Comparison of ENCODE assay signal across 30 cellular contexts in the genomic region with DNA sequence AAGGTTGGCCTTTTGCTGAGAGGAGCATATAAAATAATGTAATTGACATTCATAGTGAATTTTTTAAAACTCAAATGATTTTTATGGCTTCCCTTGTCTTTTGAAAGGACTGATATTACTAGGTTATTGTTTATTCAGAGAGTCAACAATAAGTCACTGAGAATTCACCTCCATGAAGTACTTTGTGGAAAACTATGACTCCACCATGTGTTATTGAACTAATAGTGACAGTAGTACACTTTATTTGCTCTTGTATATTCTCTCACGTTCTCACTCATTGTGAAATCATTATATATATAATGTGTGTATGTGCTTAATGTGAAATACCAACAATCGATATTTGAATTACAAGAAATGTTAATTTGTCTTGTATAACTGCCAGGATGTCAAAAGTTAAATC.
"Had no signal": no experiment of that assay in that cellular context is flagged by ENCODE, and none has a peak within 500 bp of the region (broad histone marks: within the 10 kb centered on the region; RNA-seq: fewer than 3 reads in every experiment).

No MANE protein-coding gene starts in this region.

- FAIRE-seq: endometrium had no signal

- H3K4me1 Mint-ChIP-seq: activated CD4-positive, alpha-beta memory T cell treated with anti-CD3 and anti-CD28 coated beads, Interleukin-2, amount 10 ng/mL, durations not matched to agents 7 days and 5 days; activated CD4-positive, alpha-beta T cell treated with anti-CD3 and anti-CD28 coated beads, Interleukin-2, amount 10 ng/mL, durations not matched to agents 7 days and 5 days; activated naive CD4-positive, alpha-beta T cell treated with anti-CD3 and anti-CD28 coated beads, Interleukin-2, amount 50 U/mL, for 24 hours; activated naive CD8-positive, alpha-beta T cell treated with anti-CD3 and anti-CD28 coated beads for 36 hours; activated naive CD8-positive, alpha-beta T cell treated with anti-CD3 and anti-CD28 coated beads, Interleukin-2, amount 50 U/mL, for 24 hours had no signal

- H3K9me3 ChIP-seq: body of pancreas, colonic mucosa, esophagus squamous epithelium had no signal

- H3K4me3 Mint-ChIP-seq: activated CD4-positive, alpha-beta memory T cell treated with anti-CD3 and anti-CD28 coated beads, Interleukin-2, amount 10 ng/mL, durations not matched to agents 7 days and 5 days; activated CD4-positive, alpha-beta T cell treated with anti-CD3 and anti-CD28 coated beads, Interleukin-2, amount 10 ng/mL, durations not matched to agents 7 days and 5 days; activated naive CD4-positive, alpha-beta T cell treated with anti-CD3 and anti-CD28 coated beads for 36 hours; activated naive CD4-positive, alpha-beta T cell treated with anti-CD3 and anti-CD28 coated beads, Interleukin-2, amount 50 U/mL, for 24 hours; activated naive CD8-positive, alpha-beta T cell treated with anti-CD3 and anti-CD28 coated beads for 36 hours; activated naive CD8-positive, alpha-beta T cell treated with anti-CD3 and anti-CD28 coated beads, Interleukin-2, amount 50 U/mL, for 24 hours; activated T-cell treated with anti-CD3 and anti-CD28 coated beads, Interleukin-2, amount 50 U/mL, for 24 hours; activated T-cell treated with anti-CD3 and anti-CD28 coated beads, Interleukin-2, amount 50 U/mL, for 72 hours; WTC11 had no signal

- H3K4me3 ChIP-seq: adrenal gland, body of pancreas, cardiac muscle cell, colonic mucosa, esophagus squamous epithelium, gastroesophageal sphincter had no signal

- H3K36me3 Mint-ChIP-seq: activated naive CD8-positive, alpha-beta T cell treated with anti-CD3 and anti-CD28 coated beads for 36 hours had no signal

- ATAC-seq: activated naive CD8-positive, alpha-beta T cell treated with anti-CD3 and anti-CD28 coated beads, Interleukin-2, amount 50 U/mL, for 24 hours; activated T-cell treated with anti-CD3 and anti-CD28 coated beads, Interleukin-2, amount 50 U/mL, for 72 hours; body of pancreas; gastroesophageal sphincter; WTC11 had no signal

- H3K27me3 ChIP-seq: adrenal gland, body of pancreas, cardiac muscle cell, colonic mucosa, esophagus squamous epithelium, gastroesophageal sphincter had no signal

- DNase-seq: activated CD4-positive, alpha-beta memory T cell treated with anti-CD3 and anti-CD28 coated beads, Interleukin-2, amount 10 ng/mL, durations not matched to agents 7 days and 5 days; activated CD4-positive, alpha-beta T cell treated with anti-CD3 and anti-CD28 coated beads for 1 hour; activated CD4-positive, alpha-beta T cell treated with anti-CD3 and anti-CD28 coated beads for 4 hours; activated CD4-positive, alpha-beta T cell treated with anti-CD3 and anti-CD28 coated beads, Interleukin-2, amount 10 ng/mL, durations not matched to agents 7 days and 5 days; activated CD4-positive, alpha-beta T cell treated with anti-CD3 and anti-CD28 coated beads, Interleukin-2, amount 50 U/mL, for 4 hours; activated CD8-positive, alpha-beta memory T cell treated with anti-CD3 and anti-CD28 coated beads, Interleukin-2, amount 50 U/mL, for 48 hours; activated effector memory CD4-positive, alpha-beta T cell treated with Interleukin-2 at 50 U/mL for 16 hours; activated naive CD4-positive, alpha-beta T cell treated with anti-CD3 and anti-CD28 coated beads for 36 hours; activated naive CD8-positive, alpha-beta T cell treated with anti-CD3 and anti-CD28 coated beads for 36 hours; activated naive CD8-positive, alpha-beta T cell treated with anti-CD3 and anti-CD28 coated beads, Interleukin-2, amount 50 U/mL, for 24 hours; activated T-cell treated with anti-CD3 and anti-CD28 coated beads for 4 hours; activated T-cell treated with anti-CD3 and anti-CD28 coated beads, Interleukin-2, amount 50 U/mL, for 24 hours; activated T-cell treated with anti-CD3 and anti-CD28 coated beads, Interleukin-2, amount 50 U/mL, for 72 hours; adrenal gland; amygdala; aorta; body of pancreas; central memory CD4-positive, alpha-beta T cell; cerebellar nuclear complex; colonic mucosa; effector CD8-positive, alpha-beta T cell; esophagus squamous epithelium; foreskin melanocyte; T-helper 2 cell had no signal

- H3K27ac ChIP-seq: adrenal gland, body of pancreas, cardiac muscle cell, colonic mucosa, epithelial cell of prostate, esophagus squamous epithelium, gastroesophageal sphincter had no signal

- H3K4me1 ChIP-seq: colonic mucosa, esophagus squamous epithelium, gastroesophageal sphincter had no signal

- H3K36me3 ChIP-seq: adrenal gland, cardiac muscle cell, colonic mucosa, esophagus squamous epithelium, gastroesophageal sphincter had no signal

- H3K9me3 Mint-ChIP-seq: activated CD4-positive, alpha-beta T cell treated with anti-CD3 and anti-CD28 coated beads, Interleukin-2, amount 10 ng/mL, durations not matched to agents 7 days and 5 days had no signal

- H3K27ac Mint-ChIP-seq: activated CD4-positive, alpha-beta memory T cell treated with anti-CD3 and anti-CD28 coated beads, Interleukin-2, amount 10 ng/mL, durations not matched to agents 7 days and 5 days; activated CD4-positive, alpha-beta T cell treated with anti-CD3 and anti-CD28 coated beads, Interleukin-2, amount 10 ng/mL, durations not matched to agents 7 days and 5 days; activated naive CD4-positive, alpha-beta T cell treated with anti-CD3 and anti-CD28 coated beads for 36 hours; activated naive CD4-positive, alpha-beta T cell treated with anti-CD3 and anti-CD28 coated beads, Interleukin-2, amount 50 U/mL, for 24 hours; activated naive CD8-positive, alpha-beta T cell treated with anti-CD3 and anti-CD28 coated beads for 36 hours; activated naive CD8-positive, alpha-beta T cell treated with anti-CD3 and anti-CD28 coated beads, Interleukin-2, amount 50 U/mL, for 24 hours; activated T-cell treated with anti-CD3 and anti-CD28 coated beads, Interleukin-2, amount 50 U/mL, for 24 hours; activated T-cell treated with anti-CD3 and anti-CD28 coated beads, Interleukin-2, amount 50 U/mL, for 72 hours; WTC11 had no signal

- H3K27me3 Mint-ChIP-seq: activated CD4-positive, alpha-beta memory T cell treated with anti-CD3 and anti-CD28 coated beads, Interleukin-2, amount 10 ng/mL, durations not matched to agents 7 days and 5 days; activated CD4-positive, alpha-beta T cell treated with anti-CD3 and anti-CD28 coated beads, Interleukin-2, amount 10 ng/mL, durations not matched to agents 7 days and 5 days; activated naive CD8-positive, alpha-beta T cell treated with anti-CD3 and anti-CD28 coated beads for 36 hours; activated naive CD8-positive, alpha-beta T cell treated with anti-CD3 and anti-CD28 coated beads, Interleukin-2, amount 50 U/mL, for 24 hours; activated T-cell treated with anti-CD3 and anti-CD28 coated beads, Interleukin-2, amount 50 U/mL, for 24 hours had no signal
